Comparison of ENCODE assay signal across 18 cellular contexts in genomic region chr7:106905734-106906133, GRCh38.
"Had no signal": no experiment of that assay in that cellular context is flagged by ENCODE, and none has a peak within 500 bp of the region (broad histone marks: within the 10 kb centered on the region; RNA-seq: fewer than 3 reads in every experiment).

No MANE protein-coding gene starts in this region.

- H3K9me3 Mint-ChIP-seq: naive B cell; stimulated activated effector memory CD8-positive, alpha-beta T cell treated with anti-CD3 and anti-CD28 coated beads, Interleukin-12 subunit alpha, Interleukin-12 subunit beta, amount 100 ng/mL, for 72 hours; type B pancreatic cell had no signal

- H3K27ac ChIP-seq: esophagus muscularis mucosa, gastroesophageal sphincter, heart left ventricle, sigmoid colon, stomach had no signal

- H3K9me3 ChIP-seq: esophagus muscularis mucosa, gastroesophageal sphincter, heart left ventricle, sigmoid colon, stomach had no signal

- H3K27me3 ChIP-seq: esophagus muscularis mucosa, gastroesophageal sphincter, heart left ventricle, sigmoid colon, stomach had no signal

- H3K36me3 ChIP-seq: esophagus muscularis mucosa, gastroesophageal sphincter, sigmoid colon had no signal

- H3K4me1 ChIP-seq: esophagus muscularis mucosa, gastroesophageal sphincter, heart left ventricle, sigmoid colon, stomach had no signal

- DNase-seq: activated CD4-positive, alpha-beta T cell treated with anti-CD3 and anti-CD28 coated beads for 1 hour; activated CD4-positive, alpha-beta T cell treated with anti-CD3 and anti-CD28 coated beads, Interleukin-2, amount 50 U/mL, for 48 hours; amniotic stem cell; effector CD8-positive, alpha-beta T cell; heart left ventricle; left ventricle myocardium superior; naive B cell; nucleus accumbens; sigmoid colon; stimulated activated CD4-positive, alpha-beta T cell treated with anti-CD3 and anti-CD28 coated beads, Interleukin-4, amount 100 ng/mL, for 24 hours; stomach; T-helper 1 cell; T1000 had no signal

- H3K27me3 Mint-ChIP-seq: activated naive CD8-positive, alpha-beta T cell; naive B cell had no signal

- H3K4me3 Mint-ChIP-seq: activated naive CD8-positive, alpha-beta T cell; naive B cell; stimulated activated effector memory CD8-positive, alpha-beta T cell treated with anti-CD3 and anti-CD28 coated beads, Interleukin-12 subunit alpha, Interleukin-12 subunit beta, amount 100 ng/mL, for 72 hours; type B pancreatic cell had no signal

- H3K27ac Mint-ChIP-seq: activated naive CD8-positive, alpha-beta T cell; stimulated activated effector memory CD8-positive, alpha-beta T cell treated with anti-CD3 and anti-CD28 coated beads, Interleukin-12 subunit alpha, Interleukin-12 subunit beta, amount 100 ng/mL, for 72 hours; type B pancreatic cell had no signal

- H3K4me3 ChIP-seq: esophagus muscularis mucosa, gastroesophageal sphincter, heart left ventricle, sigmoid colon, stomach had no signal

- ATAC-seq: gastroesophageal sphincter; heart left ventricle; left ventricle myocardium superior; stimulated activated effector memory CD8-positive, alpha-beta T cell treated with anti-CD3 and anti-CD28 coated beads, Interleukin-12 subunit alpha, Interleukin-12 subunit beta, amount 100 ng/mL, for 72 hours had no signal

- H3K36me3 Mint-ChIP-seq: type B pancreatic cell had no signal
